Comparison of ENCODE assay signal across 24 cellular contexts in the genomic region with DNA sequence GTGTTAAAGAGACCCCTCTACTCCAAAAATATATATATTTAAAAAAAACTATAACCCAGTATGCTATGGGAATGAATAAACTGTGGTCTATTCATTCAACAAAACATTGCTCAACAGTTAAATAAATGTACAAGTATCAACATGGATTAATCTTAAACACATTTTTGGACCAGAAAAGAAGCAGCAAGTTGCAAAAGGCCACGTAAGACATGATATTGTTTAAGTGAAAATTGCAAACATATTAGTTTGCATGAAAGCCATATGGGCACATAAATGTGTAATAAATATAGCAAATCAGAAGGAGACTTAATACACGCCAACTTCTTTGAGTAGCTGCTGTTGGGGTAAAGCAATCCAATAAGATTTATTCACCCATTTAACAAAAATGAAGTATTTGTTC.
"Had no signal": no experiment of that assay in that cellular context is flagged by ENCODE, and none has a peak within 500 bp of the region (broad histone marks: within the 10 kb centered on the region; RNA-seq: fewer than 3 reads in every experiment).

No MANE protein-coding gene starts in this region.

- H3K4me3 ChIP-seq: left ventricle myocardium inferior, mucosa of descending colon, ovary, right atrium auricular region, right lobe of liver, skin epidermis, stomach, testis, tibial artery, upper lobe of right lung had no signal

- H3K27ac ChIP-seq: left ventricle myocardium inferior, ovary, right atrium auricular region, right lobe of liver, skin epidermis, stomach, testis, tibial artery, upper lobe of right lung had no signal

- H3K4me1 ChIP-seq: right atrium auricular region, right lobe of liver, stomach, testis, tibial artery, upper lobe of right lung had no signal

- H3K9me3 ChIP-seq: left ventricle myocardium inferior, mucosa of descending colon, ovary, right atrium auricular region, right lobe of liver, stomach, testis, tibial artery, upper lobe of right lung had no signal

- H3K36me3 ChIP-seq: left ventricle myocardium inferior, ovary, right atrium auricular region, right lobe of liver, stomach, tibial artery, upper lobe of right lung had no signal

- H3K27me3 ChIP-seq: ovary, right atrium auricular region, right lobe of liver, stomach, testis, tibial artery, upper lobe of right lung had no signal

- ATAC-seq: mucosa of descending colon; natural killer cell treated with Interleukin-12 subunit alpha and Interleukin-12 subunit beta and Interleukin-15 and Interleukin-18, amount 100 ng/mL, for 72 hours; right lobe of liver; stimulated activated naive B cell treated with anti-CD40 and anti-IgM and Interleukin-4, amounts not matched to agents 10 μg/mL and 1 μg/mL and 100 μg/mL, for 72 hours; stimulated activated naive CD8-positive, alpha-beta T cell treated with anti-CD3 and anti-CD28 coated beads, Interleukin-15, Interleukin-2, amounts not matched to agents 100 U/mL and 50 U/mL, for 24 hours; upper lobe of right lung had no signal

- DNase-seq: hypothalamus; immature natural killer cell; islet precursor cell; left ventricle myocardium inferior; midbrain; mucosa of descending colon; naive thymus-derived CD4-positive, alpha-beta T cell; ovary; right lobe of liver; stimulated activated CD4-positive, alpha-beta T cell treated with anti-CD3 and anti-CD28 coated beads, Interleukin-12 subunit alpha, Interleukin-12 subunit beta, amount 100 ng/mL, for 4 hours; stimulated activated CD4-positive, alpha-beta T cell treated with anti-CD3 and anti-CD28 coated beads, Interleukin-15, amount 100 ng/mL, for 24 hours; stimulated activated CD4-positive, alpha-beta T cell treated with anti-CD3 and anti-CD28 coated beads, Interleukin-2, amount 100 ng/mL, for 24 hours; stimulated activated CD4-positive, alpha-beta T cell treated with anti-CD3 and anti-CD28 coated beads, Interleukin-4, amount 100 ng/mL, for 1 hour; stimulated activated naive B cell treated with anti-CD40 and anti-IgM and Interleukin-4, amounts not matched to agents 10 μg/mL and 1 μg/mL and 100 μg/mL, for 72 hours; stimulated activated naive CD8-positive, alpha-beta T cell treated with anti-CD3 and anti-CD28 coated beads, Interleukin-15, Interleukin-2, amounts not matched to agents 100 U/mL and 50 U/mL, for 24 hours; stomach; testis; tibial artery; trophoblast cell; upper lobe of right lung had no signal

- FAIRE-seq: urothelium cell line had no signal
